In genomic region chr10:105102977-105103376, GRCh38 we compare ENCODE assay signal across 39 cellular contexts.
"Had no signal": no experiment of that assay in that cellular context is flagged by ENCODE, and none has a peak within 500 bp of the region (broad histone marks: within the 10 kb centered on the region; RNA-seq: fewer than 3 reads in every experiment).

No MANE protein-coding gene starts in this region.

- DNase-seq: activated CD4-positive, alpha-beta memory T cell treated with anti-CD3 and anti-CD28 coated beads, Interleukin-2, amount 10 ng/mL, durations not matched to agents 7 days and 5 days; activated CD4-positive, alpha-beta T cell treated with anti-CD3 and anti-CD28 coated beads for 1 hour; activated CD4-positive, alpha-beta T cell treated with anti-CD3 and anti-CD28 coated beads for 36 hours; activated CD4-positive, alpha-beta T cell treated with anti-CD3 and anti-CD28 coated beads for 48 hours; activated CD4-positive, alpha-beta T cell treated with anti-CD3 and anti-CD28 coated beads, Interleukin-2, amount 10 ng/mL, durations not matched to agents 7 days and 5 days; activated CD4-positive, alpha-beta T cell treated with anti-CD3 and anti-CD28 coated beads, Interleukin-2, amount 50 U/mL, for 48 hours; activated CD4-positive, CD25-positive, alpha-beta regulatory T cell; activated CD8-positive, alpha-beta memory T cell treated with anti-CD3 and anti-CD28 coated beads for 24 hours; activated CD8-positive, alpha-beta memory T cell treated with anti-CD3 and anti-CD28 coated beads, Interleukin-2, amount 10 ng/mL, durations not matched to agents 7 days and 5 days; activated CD8-positive, alpha-beta T cell treated with anti-CD3 and anti-CD28 coated beads, Interleukin-2, amount 10 ng/mL, durations not matched to agents 7 days and 5 days; activated effector memory CD4-positive, alpha-beta T cell treated with anti-CD3 and anti-CD28 coated beads, Interleukin-2, amount 50 U/mL, for 16 hours; activated gamma-delta T cell treated with Interleukin-2 at 50 U/mL for 16 hours; activated naive CD4-positive, alpha-beta T cell; activated naive CD4-positive, alpha-beta T cell treated with anti-CD3 and anti-CD28 coated beads for 36 hours; activated naive CD4-positive, alpha-beta T cell treated with anti-CD3 and anti-CD28 coated beads, Interleukin-2, amount 50 U/mL, for 16 hours; activated naive CD8-positive, alpha-beta T cell treated with anti-CD3 and anti-CD28 coated beads for 36 hours; activated T-cell treated with anti-CD3 and anti-CD28 coated beads for 4 hours; activated T-cell treated with anti-CD3 and anti-CD28 coated beads, Interleukin-2, amount 50 U/mL, for 1 hour; activated T-cell treated with anti-CD3 and anti-CD28 coated beads, Interleukin-2, amount 50 U/mL, for 4 hours; activated T-cell treated with anti-CD3 and anti-CD28 coated beads, Interleukin-2, amount 50 U/mL, for 72 hours; adrenal gland; amniotic stem cell; aorta; body of pancreas; brain microvascular endothelial cell; central memory CD4-positive, alpha-beta T cell; T-helper 1 cell; T-helper 2 cell; T-helper 9 cell had no signal

- H3K27ac Mint-ChIP-seq: activated CD4-positive, alpha-beta memory T cell treated with anti-CD3 and anti-CD28 coated beads, Interleukin-2, amount 10 ng/mL, durations not matched to agents 7 days and 5 days; activated CD4-positive, alpha-beta T cell treated with anti-CD3 and anti-CD28 coated beads for 36 hours; activated CD4-positive, alpha-beta T cell treated with anti-CD3 and anti-CD28 coated beads, Interleukin-2, amount 10 ng/mL, durations not matched to agents 7 days and 5 days; activated CD8-positive, alpha-beta memory T cell treated with anti-CD3 and anti-CD28 coated beads, Interleukin-2, amount 10 ng/mL, durations not matched to agents 7 days and 5 days; activated CD8-positive, alpha-beta T cell treated with anti-CD3 and anti-CD28 coated beads, Interleukin-2, amount 10 ng/mL, durations not matched to agents 7 days and 5 days; activated naive CD4-positive, alpha-beta T cell treated with anti-CD3 and anti-CD28 coated beads for 36 hours; activated naive CD4-positive, alpha-beta T cell treated with anti-CD3 and anti-CD28 coated beads, Interleukin-2, amount 50 U/mL, for 72 hours; activated naive CD8-positive, alpha-beta T cell treated with anti-CD3 and anti-CD28 coated beads for 36 hours; activated T-cell treated with anti-CD3 and anti-CD28 coated beads, Interleukin-2, amount 50 U/mL, for 72 hours; activated T-helper 1 cell treated with anti-CD3 and anti-CD28 coated beads, Interleukin-12 subunit alpha, Interleukin-12 subunit beta, Interleukin-2, Interleukin-4 antibody, amounts not matched to agents 30 ng/mL and 10 ng/mL and 1 ng/mL, durations not matched to agents 14 hours and 24 hours and 36 hours; activated T-helper 17 cell treated with anti-CD3 and anti-CD28 coated beads, Interleukin-2, amount 50 U/mL, for 72 hours; T-helper 1 cell treated with Interleukin-12 subunit alpha and Interleukin-12 subunit beta and Interleukin-4 antibody, amounts not matched to agents 30 μg/mL and 1 μg/mL, for 36 hours; T-helper 2 cell treated with Interferon-gamma antibody and Interleukin-4, amounts not matched to agents 5 μg/mL and 100 μg/mL, for 36 hours had no signal

- H3K27me3 ChIP-seq: adrenal gland, body of pancreas, brain microvascular endothelial cell, breast epithelium had no signal

- H3K36me3 ChIP-seq: adrenal gland, brain microvascular endothelial cell, breast epithelium had no signal

- H3K4me1 ChIP-seq: adrenal gland, body of pancreas, breast epithelium had no signal

- H3K4me3 ChIP-seq: adrenal gland, body of pancreas, breast epithelium had no signal

- ATAC-seq: activated CD4-positive, alpha-beta T cell treated with anti-CD3 and anti-CD28 coated beads for 36 hours; activated CD4-positive, CD25-positive, alpha-beta regulatory T cell treated with anti-CD3 and anti-CD28 coated beads, Interleukin-2, amount 50 U/mL, for 24 hours; activated CD8-positive, alpha-beta memory T cell treated with anti-CD3 and anti-CD28 coated beads, Interleukin-2, amount 10 ng/mL, durations not matched to agents 7 days and 5 days; activated CD8-positive, alpha-beta T cell treated with anti-CD3 and anti-CD28 coated beads, Interleukin-2, amount 10 ng/mL, durations not matched to agents 7 days and 5 days; activated naive CD4-positive, alpha-beta T cell treated with anti-CD3 and anti-CD28 coated beads, Interleukin-2, amount 50 U/mL, for 72 hours; activated T-cell treated with anti-CD3 and anti-CD28 coated beads, Interleukin-2, amount 50 U/mL, for 4 hours; activated T-cell treated with anti-CD3 and anti-CD28 coated beads, Interleukin-2, amount 50 U/mL, for 72 hours; activated T-helper 17 cell treated with anti-CD3 and anti-CD28 coated beads, Interleukin-2, amount 50 U/mL, for 72 hours; body of pancreas had no signal

- H3K27ac ChIP-seq: adrenal gland, body of pancreas, brain microvascular endothelial cell, breast epithelium, VCaP had no signal

- H3K36me3 Mint-ChIP-seq: activated CD8-positive, alpha-beta memory T cell treated with anti-CD3 and anti-CD28 coated beads, Interleukin-2, amount 10 ng/mL, durations not matched to agents 7 days and 5 days; activated naive CD8-positive, alpha-beta T cell treated with anti-CD3 and anti-CD28 coated beads for 36 hours had no signal

- H3K9me3 Mint-ChIP-seq: activated CD4-positive, alpha-beta T cell treated with anti-CD3 and anti-CD28 coated beads, Interleukin-2, amount 10 ng/mL, durations not matched to agents 7 days and 5 days; activated naive CD4-positive, alpha-beta T cell treated with anti-CD3 and anti-CD28 coated beads for 36 hours; activated naive CD8-positive, alpha-beta T cell treated with anti-CD3 and anti-CD28 coated beads for 36 hours; activated T-cell treated with anti-CD3 and anti-CD28 coated beads, Interleukin-2, amount 50 U/mL, for 4 hours; activated T-helper 1 cell treated with anti-CD3 and anti-CD28 coated beads, Interleukin-12 subunit alpha, Interleukin-12 subunit beta, Interleukin-2, Interleukin-4 antibody, amounts not matched to agents 30 ng/mL and 10 ng/mL and 1 ng/mL, durations not matched to agents 14 hours and 24 hours and 36 hours; activated T-helper 17 cell treated with anti-CD3 and anti-CD28 coated beads, Interleukin-2, amount 50 U/mL, for 72 hours; T-helper 1 cell treated with Interleukin-12 subunit alpha and Interleukin-12 subunit beta and Interleukin-4 antibody, amounts not matched to agents 30 μg/mL and 1 μg/mL, for 36 hours; T-helper 2 cell treated with Interferon-gamma antibody and Interleukin-4, amounts not matched to agents 5 μg/mL and 100 μg/mL, for 36 hours had no signal

- H3K27me3 Mint-ChIP-seq: activated CD4-positive, alpha-beta memory T cell treated with anti-CD3 and anti-CD28 coated beads, Interleukin-2, amount 10 ng/mL, durations not matched to agents 7 days and 5 days; activated CD4-positive, alpha-beta T cell treated with anti-CD3 and anti-CD28 coated beads, Interleukin-2, amount 10 ng/mL, durations not matched to agents 7 days and 5 days; activated CD8-positive, alpha-beta memory T cell treated with anti-CD3 and anti-CD28 coated beads, Interleukin-2, amount 10 ng/mL, durations not matched to agents 7 days and 5 days; activated naive CD8-positive, alpha-beta T cell treated with anti-CD3 and anti-CD28 coated beads for 36 hours; activated T-helper 17 cell treated with anti-CD3 and anti-CD28 coated beads, Interleukin-2, amount 50 U/mL, for 72 hours had no signal

- H3K4me3 Mint-ChIP-seq: activated CD4-positive, alpha-beta memory T cell treated with anti-CD3 and anti-CD28 coated beads, Interleukin-2, amount 10 ng/mL, durations not matched to agents 7 days and 5 days; activated CD4-positive, alpha-beta T cell treated with anti-CD3 and anti-CD28 coated beads for 36 hours; activated CD4-positive, alpha-beta T cell treated with anti-CD3 and anti-CD28 coated beads, Interleukin-2, amount 10 ng/mL, durations not matched to agents 7 days and 5 days; activated CD8-positive, alpha-beta memory T cell treated with anti-CD3 and anti-CD28 coated beads, Interleukin-2, amount 10 ng/mL, durations not matched to agents 7 days and 5 days; activated CD8-positive, alpha-beta T cell treated with anti-CD3 and anti-CD28 coated beads, Interleukin-2, amount 10 ng/mL, durations not matched to agents 7 days and 5 days; activated naive CD4-positive, alpha-beta T cell treated with anti-CD3 and anti-CD28 coated beads for 36 hours; activated naive CD8-positive, alpha-beta T cell treated with anti-CD3 and anti-CD28 coated beads for 36 hours; activated T-cell treated with anti-CD3 and anti-CD28 coated beads, Interleukin-2, amount 50 U/mL, for 4 hours; activated T-cell treated with anti-CD3 and anti-CD28 coated beads, Interleukin-2, amount 50 U/mL, for 72 hours; activated T-helper 1 cell treated with anti-CD3 and anti-CD28 coated beads, Interleukin-12 subunit alpha, Interleukin-12 subunit beta, Interleukin-2, Interleukin-4 antibody, amounts not matched to agents 30 ng/mL and 10 ng/mL and 1 ng/mL, durations not matched to agents 14 hours and 24 hours and 36 hours; activated T-helper 17 cell treated with anti-CD3 and anti-CD28 coated beads, Interleukin-2, amount 50 U/mL, for 72 hours; T-helper 1 cell treated with Interleukin-12 subunit alpha and Interleukin-12 subunit beta and Interleukin-4 antibody, amounts not matched to agents 30 μg/mL and 1 μg/mL, for 36 hours; T-helper 2 cell treated with Interferon-gamma antibody and Interleukin-4, amounts not matched to agents 5 μg/mL and 100 μg/mL, for 36 hours had no signal

- FAIRE-seq: astrocyte, TTC549 had no signal

- H3K9me3 ChIP-seq: adrenal gland, body of pancreas, breast epithelium had no signal

- H3K4me1 Mint-ChIP-seq: activated CD4-positive, alpha-beta memory T cell treated with anti-CD3 and anti-CD28 coated beads, Interleukin-2, amount 10 ng/mL, durations not matched to agents 7 days and 5 days; activated CD4-positive, alpha-beta T cell treated with anti-CD3 and anti-CD28 coated beads for 36 hours; activated CD4-positive, alpha-beta T cell treated with anti-CD3 and anti-CD28 coated beads, Interleukin-2, amount 10 ng/mL, durations not matched to agents 7 days and 5 days; activated CD8-positive, alpha-beta memory T cell treated with anti-CD3 and anti-CD28 coated beads, Interleukin-2, amount 10 ng/mL, durations not matched to agents 7 days and 5 days; activated naive CD8-positive, alpha-beta T cell treated with anti-CD3 and anti-CD28 coated beads for 36 hours; activated T-helper 17 cell treated with anti-CD3 and anti-CD28 coated beads, Interleukin-2, amount 50 U/mL, for 72 hours had no signal
